Comparison of ENCODE assay signal across 10 cellular contexts in genomic region chr10:79155301-79156081, GRCh38.
DNase-seq lines count a peak whose midpoint lies in the region; ATAC-seq and TF ChIP-seq lines count a peak whose summit lies in the region.
"Had no signal": no experiment of that assay in that cellular context is flagged by ENCODE, and none has a peak within 500 bp of the region (broad histone marks: within the 10 kb centered on the region; RNA-seq: fewer than 3 reads in every experiment).

No MANE protein-coding gene starts in this region.

- no peaks in the 10 kb centered on the region for H3K36me3 Mint-ChIP-seq in nephron progenitor cell (ENCODE audit: low read depth)

- H3K4me3 ChIP-seq in BLaER1 = no peak overlapping the region
- H3K4me3 ChIP-seq: ovary had no signal

- H3K9me3 ChIP-seq in BLaER1 = no peaks in the 10 kb centered on the region
- H3K9me3 ChIP-seq: ovary had no signal

- H3K4me3 Mint-ChIP-seq in nephron progenitor cell = no peak overlapping the region

- ATAC-seq in GM19023 (IDR thresholded peaks at IDR 0.05; ENCODE audit: unreplicated experiment) (no peak), GM18867 (IDR thresholded peaks at IDR 0.05; ENCODE audit: unreplicated experiment) (no peak)

- H3K4me1 ChIP-seq in BLaER1 = peaks cover 98% of the 10 kb centered on the region

- peaks cover 71% of the 10 kb centered on the region for H3K36me3 ChIP-seq in BLaER1
- H3K36me3 ChIP-seq: ovary had no signal

- peaks cover 76% of the 10 kb centered on the region for H4K20me1 ChIP-seq in BLaER1

- peak overlapping the region; percentile 88 for H3K4me2 ChIP-seq in BLaER1

- peak overlapping the region; percentile 84 for H3K27ac Mint-ChIP-seq in nephron progenitor cell

- peak overlapping the region; percentile 35 for H3K9ac ChIP-seq in BLaER1

- TF ChIP-seq CTCF in nephron progenitor cell (IDR thresholded peaks at IDR 0.05) = no peak

- no peaks in the 10 kb centered on the region for H3K9me3 Mint-ChIP-seq in nephron progenitor cell

- DNase-seq in M059J (ENCODE audit: low read depth) (peak; percentile 71), dermis blood vessel endothelial cell (peak; percentile 62), nephron progenitor cell (no peak), NCI-H187 (lab: John Stamatoyannopoulos, UW) (no peak), NCI-H1694 treated with DMSO at 0.1 percent for 48 hours (lab: John Stamatoyannopoulos, UW) (no peak)
- DNase-seq: activated CD4-positive, alpha-beta T cell treated with anti-CD3 and anti-CD28 coated beads, Interleukin-2, amount 50 U/mL, for 4 hours; ovary had no signal

- H3K27me3 Mint-ChIP-seq in nephron progenitor cell (ENCODE audit: low read depth, poor library complexity) = peaks cover 4% of the 10 kb centered on the region

- H3K27ac ChIP-seq in BLaER1 = peak overlapping the region; percentile 50

- H3K27me3 ChIP-seq in BLaER1 = no peaks in the 10 kb centered on the region
- H3K27me3 ChIP-seq: ovary had no signal

- peaks cover 74% of the 10 kb centered on the region for H3K4me1 Mint-ChIP-seq in nephron progenitor cell

Comparison
In these comparisons a context has a peak if more than half of its experiments do, and no peak if none do; other contexts are left out.
1. DNase-seq: peak in M059J (single experiment) and dermis blood vessel endothelial cell (single experiment); none in nephron progenitor cell (single experiment), NCI-H187 (0 of 2) and NCI-H1694 treated with DMSO at 0.1 percent for 48 hours (single experiment).